18 cellular contexts compared by ENCODE assay signal in the genomic region with DNA sequence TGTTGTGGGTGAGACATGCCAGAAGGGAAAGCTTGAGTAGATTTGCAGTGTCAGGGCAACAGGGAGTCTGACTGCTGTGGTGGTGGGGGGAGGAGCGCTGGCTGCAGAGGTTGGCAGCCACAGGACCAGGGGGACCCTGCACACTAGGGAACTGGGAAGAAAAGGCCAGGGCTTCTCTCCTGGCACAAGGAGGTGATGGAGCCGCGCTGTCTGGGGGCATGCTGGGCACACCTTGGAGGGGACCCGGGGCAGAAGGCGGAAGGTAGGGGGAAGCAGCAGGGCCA. TPM values are rescaled to one million over a fixed set of nuclear protein-coding genes. Genes with fewer than 3 reads are reported as not detected.
DNase-seq lines count a peak whose midpoint lies in the region; ATAC-seq, FAIRE-seq and TF ChIP-seq lines count a peak whose summit lies in the region.
"Had no signal": no experiment of that assay in that cellular context is flagged by ENCODE, and none has a peak within 500 bp of the region (broad histone marks: within the 10 kb centered on the region; RNA-seq: fewer than 3 reads in every experiment).

No MANE protein-coding gene starts in this region.

- H3K9me3 ChIP-seq in osteoblast (ENCODE audit: low read depth, low read length) (no peaks in the 10 kb centered on the region), tibial artery (no peaks in the 10 kb centered on the region)
- H3K9me3 ChIP-seq: A549, prostate gland had no signal

- FAIRE-seq in RCC 7860 (lab: Jason Lieb, UNC), result no peak
- FAIRE-seq: A549, colon had no signal

- ATAC-seq in HG02678 (IDR thresholded peaks at IDR 0.05; ENCODE audit: unreplicated experiment), result no peak
- ATAC-seq: A549, left colon had no signal

- H3K36me3 Mint-ChIP-seq in activated naive CD4-positive, alpha-beta T cell treated with anti-CD3 and anti-CD28 coated beads, Interleukin-2, amount 50 U/mL, for 24 hours, result peaks cover 4% of the 10 kb centered on the region
- peaks cover 19% of the 10 kb centered on the region for H3K36me3 Mint-ChIP-seq in chondrocyte (ENCODE audit: low read depth)

- no peak overlapping the region for H3K4me3 ChIP-seq in osteoblast (ENCODE audit: insufficient read depth, low read length)
- H3K4me3 ChIP-seq in tibial artery, result no peak overlapping the region
- H3K4me3 ChIP-seq: A549, prostate gland had no signal

- no peak overlapping the region for H3K4me2 ChIP-seq in osteoblast (ENCODE audit: insufficient read depth, low read length)
- H3K4me2 ChIP-seq: A549 had no signal

- peak overlapping the region; percentile 100 for H3K27ac ChIP-seq in osteoblast (ENCODE audit: low read depth, low read length)
- H3K27ac ChIP-seq in tibial artery, result peak overlapping the region; percentile 98
- H3K27ac ChIP-seq: A549, HL-60 had no signal

- H3K27me3 ChIP-seq in osteoblast (ENCODE audit: insufficient read depth, low read length) (no peaks in the 10 kb centered on the region), tibial artery (no peaks in the 10 kb centered on the region)

- H3K27me3 Mint-ChIP-seq in activated naive CD4-positive, alpha-beta T cell treated with anti-CD3 and anti-CD28 coated beads, Interleukin-2, amount 50 U/mL, for 24 hours, result no peaks in the 10 kb centered on the region
- no peaks in the 10 kb centered on the region for H3K27me3 Mint-ChIP-seq in chondrocyte (ENCODE audit: low read depth)
- H3K27me3 Mint-ChIP-seq: CD4-positive, alpha-beta T cell had no signal

- no peak for TF ChIP-seq CTCF in chondrocyte (IDR thresholded peaks at IDR 0.05)
- TF ChIP-seq CTCF in osteoblast (IDR thresholded peaks at IDR 0.05; ENCODE audit: extremely low read depth, low read depth, low read length), result no peak
- no peak for TF ChIP-seq CTCF in tibial artery (IDR thresholded peaks at IDR 0.05)

- peaks cover 60% of the 10 kb centered on the region for H3K79me2 ChIP-seq in osteoblast (ENCODE audit: insufficient read depth, low read length)

- no peaks in the 10 kb centered on the region for H3K9me3 Mint-ChIP-seq in activated naive CD4-positive, alpha-beta T cell treated with anti-CD3 and anti-CD28 coated beads, Interleukin-2, amount 50 U/mL, for 24 hours
- H3K9me3 Mint-ChIP-seq in chondrocyte (ENCODE audit: low read depth), result no peaks in the 10 kb centered on the region
- H3K9me3 Mint-ChIP-seq: CD4-positive, alpha-beta T cell had no signal

- H3K36me3 ChIP-seq in osteoblast (ENCODE audit: insufficient read depth, low read length) (peaks cover 56% of the 10 kb centered on the region), tibial artery (peaks cover 14 to 74% (median 39%) of the 10 kb centered on the region in 3 donors)

- DNase-seq in activated naive CD4-positive, alpha-beta T cell (lab: John Stamatoyannopoulos, UW), result no peak
- no peak for DNase-seq in chondrocyte (ENCODE audit: low spot score)
- DNase-seq in osteoblast (ENCODE audit: insufficient read length, low spot score, missing footprints), result peak; percentile 85
- DNase-seq in tibial artery, result no peak
- no peak for DNase-seq in kidney tubule cell (ENCODE audit: low spot score)
- no peak for DNase-seq in RCC 7860 (ENCODE audit: low spot score)
- DNase-seq: CD4-positive, alpha-beta T cell; hippocampal formation; left colon; NCI-H1417; NCI-H2227 treated with DMSO at 0.1 percent for 48 hours; T-helper 9 cell had no signal

- H3K4me3 Mint-ChIP-seq in activated naive CD4-positive, alpha-beta T cell treated with anti-CD3 and anti-CD28 coated beads, Interleukin-2, amount 50 U/mL, for 24 hours, result no peak overlapping the region
- peak overlapping the region; percentile 19 for H3K4me3 Mint-ChIP-seq in chondrocyte (ENCODE audit: unreplicated experiment)
- H3K4me3 Mint-ChIP-seq: CD4-positive, alpha-beta T cell had no signal

- H2AFZ ChIP-seq in osteoblast (ENCODE audit: low read length), result no peak overlapping the region

- H3K4me1 Mint-ChIP-seq in activated naive CD4-positive, alpha-beta T cell treated with anti-CD3 and anti-CD28 coated beads, Interleukin-2, amount 50 U/mL, for 24 hours, result no peaks in the 10 kb centered on the region
- peaks cover 62% of the 10 kb centered on the region for H3K4me1 Mint-ChIP-seq in chondrocyte (ENCODE audit: low read depth)

- peaks cover 43% of the 10 kb centered on the region for H3K4me1 ChIP-seq in osteoblast (ENCODE audit: insufficient read depth, low read length)
- H3K4me1 ChIP-seq in tibial artery, result peaks cover 10 to 95% (median 79%) of the 10 kb centered on the region in 4 donors

- peaks cover 29% of the 10 kb centered on the region for H4K20me1 ChIP-seq in osteoblast (ENCODE audit: insufficient read depth, low read length)

- intact Hi-C loops in tibial artery (cut with DNase I; ENCODE audit: low total_unique reads), result loop anchor here (5.0 kb wide), 1 partner anchor 34 kb away; no protein-coding TSS in a partner anchor

- H3K27ac Mint-ChIP-seq in activated naive CD4-positive, alpha-beta T cell treated with anti-CD3 and anti-CD28 coated beads, Interleukin-2, amount 50 U/mL, for 24 hours, result peak overlapping the region; percentile 68
- H3K27ac Mint-ChIP-seq in chondrocyte (ENCODE audit: unreplicated experiment), result peak overlapping the region; percentile 100
- H3K27ac Mint-ChIP-seq: CD4-positive, alpha-beta T cell had no signal

RNA-seq across cellular contexts. Expression of gene EPHX3, which starts 13.9 kb away (rescaled TPM):
- total RNA-seq in chondrocyte, result 0.15 to 0.38 TPM in 2 of 3 replicates, not detected in the other
- 0.29 TPM in 1 of 2 replicates, not detected in the other for total RNA-seq in osteoblast
- total RNA-seq: CD4-positive, alpha-beta T cell had no signal

RNA-seq across cellular contexts. Expression of gene NOTCH3, which starts 45.3 kb away (rescaled TPM):
- 78.6 to 559 TPM (median 553 TPM) in 3 replicates for total RNA-seq in chondrocyte
- total RNA-seq in osteoblast, result 49.8 and 51.8 TPM in 2 replicates
- total RNA-seq: CD4-positive, alpha-beta T cell had no signal
